In the genomic region with DNA sequence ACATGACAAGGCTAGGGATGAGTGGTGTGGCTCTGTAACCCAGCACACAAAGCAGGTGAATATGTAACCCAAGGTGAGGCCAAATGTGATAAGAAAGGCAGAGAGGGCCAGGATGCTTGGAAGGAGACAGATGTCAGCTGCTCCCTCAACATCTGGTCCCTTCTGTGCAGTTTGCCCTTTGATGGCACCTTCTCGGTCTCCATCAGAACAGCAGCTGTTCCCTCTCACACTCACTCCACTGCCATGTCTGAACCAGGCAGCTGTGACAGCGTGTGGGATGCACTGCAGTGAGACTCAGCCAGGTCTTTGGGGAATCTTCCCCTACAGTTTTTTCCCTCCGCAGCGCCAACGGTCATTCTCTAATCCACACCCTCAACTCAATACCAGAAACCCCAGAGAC, we compare ENCODE assay signal across 16 cellular contexts.
A peak's percentile ranks its signal among the peaks of the same experiment; 100 is the strongest.
DNase-seq lines count a peak whose midpoint lies in the region; TF ChIP-seq lines count a peak whose summit lies in the region.
"Had no signal": no experiment of that assay in that cellular context is flagged by ENCODE, and none has a peak within 500 bp of the region (broad histone marks: within the 10 kb centered on the region; RNA-seq: fewer than 3 reads in every experiment).

No MANE protein-coding gene starts in this region.

- H3K27me3 ChIP-seq in BLaER1, result no peaks in the 10 kb centered on the region
- no peaks in the 10 kb centered on the region for H3K27me3 ChIP-seq in BLaER1 treated with 17β-estradiol and CSF1 and Interleukin-3, amounts not matched to agents 10 nM and 100 nM
- no peaks in the 10 kb centered on the region for H3K27me3 ChIP-seq in A673 (replicated peaks; ENCODE audit: insufficient read depth, low read depth, low read length, poor library complexity)

- H3K36me3 ChIP-seq in BLaER1, result no peaks in the 10 kb centered on the region
- no peaks in the 10 kb centered on the region for H3K36me3 ChIP-seq in BLaER1 treated with 17β-estradiol and CSF1 and Interleukin-3, amounts not matched to agents 10 nM and 100 nM
- H3K36me3 ChIP-seq in A673 (ENCODE audit: insufficient read depth, low read length, poor library complexity, severe bottlenecking), result no peaks in the 10 kb centered on the region
- H3K36me3 ChIP-seq: HAP-1 had no signal

- CTCF ChIA-PET in A673 (lab: Charles Lee), result no interaction called here

- H3K9ac ChIP-seq in BLaER1, result no peak overlapping the region
- no peak overlapping the region for H3K9ac ChIP-seq in BLaER1 treated with 17β-estradiol and CSF1 and Interleukin-3, amounts not matched to agents 10 nM and 100 nM

- H3K9me3 ChIP-seq in BLaER1, result no peaks in the 10 kb centered on the region
- no peaks in the 10 kb centered on the region for H3K9me3 ChIP-seq in BLaER1 treated with 17β-estradiol and CSF1 and Interleukin-3, amounts not matched to agents 10 nM and 100 nM (replicated peaks in 1 of 11)
- H3K9me3 ChIP-seq in A673 (ENCODE audit: low read depth, low read length, poor library complexity, severe bottlenecking), result peaks cover 9% of the 10 kb centered on the region
- H3K9me3 ChIP-seq: Caco-2, HAP-1 had no signal

- no peak for TF ChIP-seq CTCF in A673 (conservative IDR thresholded peaks at IDR 0.05; ENCODE audit: low read depth, low read length)

- H3K4me1 ChIP-seq in BLaER1 (peaks cover 41% of the 10 kb centered on the region), A673 (ENCODE audit: insufficient read depth, low read length, poor library complexity, severe bottlenecking) (no peaks in the 10 kb centered on the region)
- peaks cover 0 to 47% (median 28%) of the 10 kb centered on the region in 10 experiments; a peak in 13 of 20 replicates for H3K4me1 ChIP-seq in BLaER1 treated with 17β-estradiol and CSF1 and Interleukin-3, amounts not matched to agents 10 nM and 100 nM
- H3K4me1 ChIP-seq: Caco-2, HAP-1 had no signal

- H3K4me2 ChIP-seq in BLaER1, result peak overlapping the region; percentile 72
- peak overlapping the region in 7 of 11 experiments; percentile 29 to 74 (median 52); a peak in 14 of 22 replicates for H3K4me2 ChIP-seq in BLaER1 treated with 17β-estradiol and CSF1 and Interleukin-3, amounts not matched to agents 10 nM and 100 nM

- no peak overlapping the region for H3K4me3 ChIP-seq in BLaER1
- H3K4me3 ChIP-seq in BLaER1 treated with 17β-estradiol and CSF1 and Interleukin-3, amounts not matched to agents 10 nM and 100 nM, result no peak overlapping the region
- H3K4me3 ChIP-seq in A673 (ENCODE audit: low read depth, low read length, poor library complexity, severe bottlenecking), result no peak overlapping the region
- H3K4me3 ChIP-seq: HAP-1 had no signal

- DNase-seq in NCI-H524 treated with DMSO at 0.1 percent for 48 hours (lab: John Stamatoyannopoulos, UW) (peak; percentile 26), left kidney (ENCODE audit: low read depth, low spot score) (peak; percentile 64), A673 (ENCODE audit: low spot score) (no peak), NCI-H510A (lab: John Stamatoyannopoulos, UW) (no peak), SHP77 treated with DMSO at 0.1 percent for 48 hours (lab: John Stamatoyannopoulos, UW) (no peak)
- DNase-seq: C1 segment of cervical spinal cord; Caco-2; CD4-positive, alpha-beta memory T cell; DMS53; DMS79 treated with DMSO at 0.1 percent for 48 hours; GF-D8; GOT3; HFFc6 had no signal

- POLR2A ChIA-PET in A673 (lab: Charles Lee; ENCODE audit: low non-redundant PET), result no interaction called here

- H4K20me1 ChIP-seq in BLaER1, result no peaks in the 10 kb centered on the region
- no peaks in the 10 kb centered on the region; a peak in 2 of 22 replicates for H4K20me1 ChIP-seq in BLaER1 treated with 17β-estradiol and CSF1 and Interleukin-3, amounts not matched to agents 10 nM and 100 nM

- intact Hi-C loops in A673 (cut with micrococcal nuclease; ENCODE audit: unreplicated experiment), result no loop called here

- BruUV-seq in A673 (replicated peaks; lab: Mats Ljungman, UMichigan), result no TSS peak

- H3K27ac ChIP-seq in BLaER1, result 0 out of 2 replicates have a peak overlapping the region, but pooled peaks have one; percentile 23
- H3K27ac ChIP-seq in BLaER1 treated with 17β-estradiol and CSF1 and Interleukin-3, amounts not matched to agents 10 nM and 100 nM, result no peak overlapping the region
- H3K27ac ChIP-seq in A673 (ENCODE audit: low read depth, low read length, poor library complexity, severe bottlenecking), result no peak overlapping the region

Comparison
In these comparisons a context has a peak if more than half of its experiments do, and no peak if none do; other contexts are left out.
1. DNase-seq: peak in NCI-H524 treated with DMSO at 0.1 percent for 48 hours (single experiment) and left kidney (single experiment); none in A673 (single experiment), NCI-H510A (single experiment) and SHP77 treated with DMSO at 0.1 percent for 48 hours (single experiment).